2 cellular contexts compared by ENCODE assay signal in the genomic region with DNA sequence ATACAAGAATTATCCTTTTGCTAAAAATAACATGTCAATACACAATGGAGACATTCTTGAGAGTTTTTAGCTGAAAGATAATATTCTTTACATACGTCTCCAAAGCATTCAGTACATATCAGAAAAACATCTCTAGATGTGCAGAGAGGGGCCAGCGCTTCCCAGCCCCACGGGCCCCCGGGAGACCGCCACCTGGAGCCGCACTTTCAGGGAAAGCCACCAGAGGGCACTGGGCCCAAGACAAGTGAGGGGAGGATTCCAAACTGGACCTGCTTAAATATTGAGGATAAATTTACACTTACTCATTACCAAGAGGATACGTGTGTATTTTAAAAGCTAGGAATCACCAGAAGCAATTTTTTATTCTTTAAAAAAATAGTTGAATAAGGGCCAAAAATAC.
TF ChIP-seq lines count a peak whose summit lies in the region.

No MANE protein-coding gene starts in this region.

TF ChIP-seq in SK-N-SH, 30 proteins besides CTCF, POLR2A, EP300 and RAD21 (continued from another document):
- TF ChIP-seq USF2 (IDR thresholded peaks at IDR 0.05; ENCODE audit: borderline replicate concordance, low read depth, low read length) (no peak), NRF1 (IDR thresholded peaks at IDR 0.05; ENCODE audit: low read depth, low read length) (no peak), SMC3 (IDR thresholded peaks at IDR 0.05; ENCODE audit: low read depth, low read length) (no peak), YY1 (IDR thresholded peaks at IDR 0.05; ENCODE audit: low read depth) (no peak), ELF1 (IDR thresholded peaks at IDR 0.05) (no peak), NFIC (IDR thresholded peaks at IDR 0.05; ENCODE audit: borderline replicate concordance) (no peak), TAF1 (IDR thresholded peaks at IDR 0.05; ENCODE audit: borderline replicate concordance, low read depth, low read length) (no peak)
TF ChIP-seq in SK-N-SH: peak in this region for 0.

TF ChIP-seq in SK-N-SH treated with all-trans-retinoic acid at 6 μM for 48 hours, 23 proteins besides CTCF, POLR2A, EP300 and RAD21 (continued from another document):
- TF ChIP-seq, protein P1, sequence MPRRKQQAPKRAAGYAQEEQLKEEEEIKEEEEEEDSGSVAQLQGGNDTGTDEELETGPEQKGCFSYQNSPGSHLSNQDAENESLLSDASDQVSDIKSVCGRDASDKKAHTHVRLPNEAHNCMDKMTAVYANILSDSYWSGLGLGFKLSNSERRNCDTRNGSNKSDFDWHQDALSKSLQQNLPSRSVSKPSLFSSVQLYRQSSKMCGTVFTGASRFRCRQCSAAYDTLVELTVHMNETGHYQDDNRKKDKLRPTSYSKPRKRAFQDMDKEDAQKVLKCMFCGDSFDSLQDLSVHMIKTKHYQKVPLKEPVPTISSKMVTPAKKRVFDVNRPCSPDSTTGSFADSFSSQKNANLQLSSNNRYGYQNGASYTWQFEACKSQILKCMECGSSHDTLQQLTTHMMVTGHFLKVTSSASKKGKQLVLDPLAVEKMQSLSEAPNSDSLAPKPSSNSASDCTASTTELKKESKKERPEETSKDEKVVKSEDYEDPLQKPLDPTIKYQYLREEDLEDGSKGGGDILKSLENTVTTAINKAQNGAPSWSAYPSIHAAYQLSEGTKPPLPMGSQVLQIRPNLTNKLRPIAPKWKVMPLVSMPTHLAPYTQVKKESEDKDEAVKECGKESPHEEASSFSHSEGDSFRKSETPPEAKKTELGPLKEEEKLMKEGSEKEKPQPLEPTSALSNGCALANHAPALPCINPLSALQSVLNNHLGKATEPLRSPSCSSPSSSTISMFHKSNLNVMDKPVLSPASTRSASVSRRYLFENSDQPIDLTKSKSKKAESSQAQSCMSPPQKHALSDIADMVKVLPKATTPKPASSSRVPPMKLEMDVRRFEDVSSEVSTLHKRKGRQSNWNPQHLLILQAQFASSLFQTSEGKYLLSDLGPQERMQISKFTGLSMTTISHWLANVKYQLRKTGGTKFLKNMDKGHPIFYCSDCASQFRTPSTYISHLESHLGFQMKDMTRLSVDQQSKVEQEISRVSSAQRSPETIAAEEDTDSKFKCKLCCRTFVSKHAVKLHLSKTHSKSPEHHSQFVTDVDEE (CRISPR knock-in tag; IDR thresholded peaks at IDR 0.05) = no peak
- TF ChIP-seq, protein P2, sequence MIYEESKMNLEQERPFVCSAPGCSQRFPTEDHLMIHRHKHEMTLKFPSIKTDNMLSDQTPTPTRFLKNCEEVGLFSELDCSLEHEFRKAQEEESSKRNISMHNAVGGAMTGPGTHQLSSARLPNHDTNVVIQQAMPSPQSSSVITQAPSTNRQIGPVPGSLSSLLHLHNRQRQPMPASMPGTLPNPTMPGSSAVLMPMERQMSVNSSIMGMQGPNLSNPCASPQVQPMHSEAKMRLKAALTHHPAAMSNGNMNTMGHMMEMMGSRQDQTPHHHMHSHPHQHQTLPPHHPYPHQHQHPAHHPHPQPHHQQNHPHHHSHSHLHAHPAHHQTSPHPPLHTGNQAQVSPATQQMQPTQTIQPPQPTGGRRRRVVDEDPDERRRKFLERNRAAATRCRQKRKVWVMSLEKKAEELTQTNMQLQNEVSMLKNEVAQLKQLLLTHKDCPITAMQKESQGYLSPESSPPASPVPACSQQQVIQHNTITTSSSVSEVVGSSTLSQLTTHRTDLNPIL (CRISPR knock-in tag; IDR thresholded peaks at IDR 0.05; ENCODE audit: low read depth) = no peak
- TF ChIP-seq ISL1 (CRISPR knock-in tag; IDR thresholded peaks at IDR 0.05) (no peak), TOX (CRISPR knock-in tag; IDR thresholded peaks at IDR 0.05; ENCODE audit: borderline replicate concordance) (no peak), ZFP30 (CRISPR knock-in tag; IDR thresholded peaks at IDR 0.05) (no peak)
- TF ChIP-seq, protein P3, sequence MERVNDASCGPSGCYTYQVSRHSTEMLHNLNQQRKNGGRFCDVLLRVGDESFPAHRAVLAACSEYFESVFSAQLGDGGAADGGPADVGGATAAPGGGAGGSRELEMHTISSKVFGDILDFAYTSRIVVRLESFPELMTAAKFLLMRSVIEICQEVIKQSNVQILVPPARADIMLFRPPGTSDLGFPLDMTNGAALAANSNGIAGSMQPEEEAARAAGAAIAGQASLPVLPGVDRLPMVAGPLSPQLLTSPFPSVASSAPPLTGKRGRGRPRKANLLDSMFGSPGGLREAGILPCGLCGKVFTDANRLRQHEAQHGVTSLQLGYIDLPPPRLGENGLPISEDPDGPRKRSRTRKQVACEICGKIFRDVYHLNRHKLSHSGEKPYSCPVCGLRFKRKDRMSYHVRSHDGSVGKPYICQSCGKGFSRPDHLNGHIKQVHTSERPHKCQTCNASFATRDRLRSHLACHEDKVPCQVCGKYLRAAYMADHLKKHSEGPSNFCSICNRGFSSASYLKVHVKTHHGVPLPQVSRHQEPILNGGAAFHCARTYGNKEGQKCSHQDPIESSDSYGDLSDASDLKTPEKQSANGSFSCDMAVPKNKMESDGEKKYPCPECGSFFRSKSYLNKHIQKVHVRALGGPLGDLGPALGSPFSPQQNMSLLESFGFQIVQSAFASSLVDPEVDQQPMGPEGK (CRISPR knock-in tag; IDR thresholded peaks at IDR 0.05; ENCODE audit: borderline replicate concordance) = no peak
